18 cellular contexts compared by ENCODE assay signal in the genomic region with DNA sequence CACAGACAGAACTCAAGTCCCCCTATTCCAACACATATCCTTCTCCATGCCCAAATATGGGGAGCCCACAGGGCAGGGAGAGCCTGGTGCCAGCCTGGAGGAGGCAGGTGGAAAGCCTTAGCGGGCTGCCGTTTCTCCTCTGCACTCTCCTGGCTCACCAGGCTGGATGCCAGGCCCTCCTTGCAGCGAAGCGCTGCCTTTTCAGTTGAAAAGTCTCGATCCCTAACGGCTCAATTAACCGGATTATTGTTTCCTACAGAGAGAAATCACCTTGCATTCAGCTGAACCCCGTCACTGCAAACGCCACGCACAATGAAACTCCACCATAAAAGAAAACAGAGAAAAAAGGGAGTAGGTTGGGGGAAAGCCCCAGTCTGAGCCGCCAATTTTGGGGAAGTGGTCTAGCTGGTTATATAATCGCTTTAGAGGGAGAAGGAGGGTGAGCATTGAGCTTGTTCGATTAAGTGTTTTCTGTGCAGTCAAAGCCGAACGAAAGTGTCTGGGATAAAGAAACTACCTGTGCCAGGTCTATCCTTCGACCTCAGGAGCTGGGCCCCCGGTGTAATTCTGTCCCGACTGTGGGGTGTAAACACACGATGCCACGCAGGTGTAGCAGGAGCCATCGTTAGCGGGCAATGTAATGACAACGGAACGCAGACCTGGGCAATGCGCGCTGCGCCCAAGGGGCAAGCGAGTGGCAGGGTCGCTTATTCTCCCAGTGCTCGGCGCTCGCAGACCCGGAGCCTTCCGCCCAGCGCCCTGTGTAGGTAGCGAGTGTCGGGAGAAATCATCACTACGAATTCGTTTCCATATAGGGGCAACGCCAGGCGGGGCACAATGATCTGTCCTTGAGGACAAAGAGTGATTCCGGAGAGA. TPM values are rescaled to one million over a fixed set of nuclear protein-coding genes. Genes with fewer than 3 reads are reported as not detected.
A peak's percentile ranks its signal among the peaks of the same experiment; 100 is the strongest.
DNase-seq lines count a peak whose midpoint lies in the region; ATAC-seq and TF ChIP-seq lines count a peak whose summit lies in the region.
"Had no signal": no experiment of that assay in that cellular context is flagged by ENCODE, and none has a peak within 500 bp of the region (broad histone marks: within the 10 kb centered on the region; RNA-seq: fewer than 3 reads in every experiment).

No MANE protein-coding gene starts in this region.

- H3K27ac Mint-ChIP-seq in GM23338 = no peak overlapping the region
- H3K27ac Mint-ChIP-seq: CD8-positive, alpha-beta T cell had no signal

- H3K79me2 ChIP-seq in GM23338 (replicated peaks; ENCODE audit: insufficient read depth) (no peaks in the 10 kb centered on the region), OCI-LY3 (ENCODE audit: low read length) (no peaks in the 10 kb centered on the region)
- H3K79me2 ChIP-seq: parathyroid adenoma had no signal

- H3K36me3 Mint-ChIP-seq in GM23338 (ENCODE audit: low read depth) = no peaks in the 10 kb centered on the region; the same call in 2 of the 3 replicates
- H3K36me3 Mint-ChIP-seq: CD8-positive, alpha-beta T cell had no signal

- H3K36me3 ChIP-seq in GM23338 (ENCODE audit: insufficient read depth) (no peaks in the 10 kb centered on the region), OCI-LY3 (replicated peaks; ENCODE audit: low read depth, low read length) (no peaks in the 10 kb centered on the region), iPS-20b (ENCODE audit: insufficient read depth, low read depth, low read length) (no peaks in the 10 kb centered on the region)
- H3K36me3 ChIP-seq: thoracic aorta had no signal

- H3K27me3 ChIP-seq in GM23338 (ENCODE audit: insufficient read depth) (peaks cover 100% of the 10 kb centered on the region), OCI-LY3 (ENCODE audit: low read depth, low read length) (no peaks in the 10 kb centered on the region), iPS-20b (ENCODE audit: insufficient read depth, low read length) (peaks cover 100% of the 10 kb centered on the region)

- H3K4me1 ChIP-seq in GM23338 (ENCODE audit: insufficient read depth) = peaks cover 53% of the 10 kb centered on the region
- peaks cover 9% of the 10 kb centered on the region for H3K4me1 ChIP-seq in OCI-LY3 (ENCODE audit: low read length)
- peaks cover 16% of the 10 kb centered on the region for H3K4me1 ChIP-seq in iPS-20b (ENCODE audit: insufficient read depth, low read length)
- H3K4me1 ChIP-seq: parathyroid adenoma had no signal

- peaks cover 96% of the 10 kb centered on the region for H3K27me3 Mint-ChIP-seq in GM23338 (ENCODE audit: insufficient read depth, low read depth, poor library complexity)

- H3K4me3 Mint-ChIP-seq in GM23338 = peak overlapping the region; percentile 26
- H3K4me3 Mint-ChIP-seq: CD8-positive, alpha-beta T cell had no signal

- TF ChIP-seq CTCF in GM23338 (conservative IDR thresholded peaks at IDR 0.05; ENCODE audit: low read depth in 2 of 2) (no peak), OCI-LY3 (IDR thresholded peaks at IDR 0.05; ENCODE audit: low read depth, low read length) (no peak)

- H3K4me3 ChIP-seq in GM23338 (peak overlapping the region; percentile 48), OCI-LY3 (ENCODE audit: low read length) (no peak overlapping the region), iPS-20b (ENCODE audit: low read length) (peak overlapping the region; percentile 26; the same call in 1 of the 2 replicates)
- H3K4me3 ChIP-seq: A549, thoracic aorta had no signal

- no peaks in the 10 kb centered on the region for H3K9me3 ChIP-seq in OCI-LY3 (ENCODE audit: insufficient read depth, low read length)
- peaks cover 3% of the 10 kb centered on the region; the same call in 1 of the 2 replicates for H3K9me3 ChIP-seq in iPS-20b (ENCODE audit: insufficient read depth, low read depth, low read length)
- H3K9me3 ChIP-seq: A549, thoracic aorta had no signal

- 0 out of 2 replicates have a peak, but pooled peaks cover 14% of the 10 kb centered on the region for H3F3A ChIP-seq in GM23338 (replicated peaks; ENCODE audit: low read depth)

- H3K27ac ChIP-seq in GM23338 (ENCODE audit: low read depth) (no peak overlapping the region), OCI-LY3 (ENCODE audit: low read length) (no peak overlapping the region), iPS-20b (ENCODE audit: low read length) (no peak overlapping the region)
- H3K27ac ChIP-seq: A549, parathyroid adenoma, thoracic aorta had no signal

- ATAC-seq in GM23338 = no peak; the same call in 2 of the 3 replicates
- ATAC-seq: A549; CD8-positive, alpha-beta T cell had no signal

- DNase-seq in NCI-H2227 (lab: John Stamatoyannopoulos, UW; ENCODE audit: unreplicated experiment) (peak; percentile 27), NCI-H2227 treated with DMSO at 0.1 percent for 48 hours (lab: John Stamatoyannopoulos, UW) (no peak), GM23338 (ENCODE audit: low spot score) (peak; percentile 55), GDM1 (lab: John Stamatoyannopoulos, UW) (no peak)
- no peak for DNase-seq in stimulated activated CD8-positive, alpha-beta memory T cell treated with anti-CD3 and anti-CD28 coated beads, Interleukin-4, amount 100 ng/mL, for 48 hours
- DNase-seq in activated CD4-positive, CD25-positive, alpha-beta regulatory T cell (lab: John Stamatoyannopoulos, UW) = no peak
- DNase-seq: CD8-positive, alpha-beta T cell; midbrain; SHP77; stimulated activated CD4-positive, alpha-beta T cell treated with anti-CD3 and anti-CD28 coated beads, Interleukin-12 subunit alpha, Interleukin-12 subunit beta, amount 100 ng/mL, for 4 hours had no signal

- no peaks in the 10 kb centered on the region for H3K9me2 ChIP-seq in GM23338 (ENCODE audit: insufficient read depth)

- H4K20me1 ChIP-seq in GM23338 (replicated peaks; ENCODE audit: insufficient read depth) = peaks cover 22% of the 10 kb centered on the region
- H4K20me1 ChIP-seq in OCI-LY3 (ENCODE audit: insufficient read depth, low read length) = no peaks in the 10 kb centered on the region

- no peak overlapping the region for H3K9ac ChIP-seq in OCI-LY3 (ENCODE audit: low read length)
- no peak overlapping the region for H3K9ac ChIP-seq in iPS-20b (ENCODE audit: low read depth, low read length)
- H3K9ac ChIP-seq: parathyroid adenoma had no signal

- H3K4me2 ChIP-seq in GM23338 = peak overlapping the region; percentile 76
- H3K4me2 ChIP-seq in OCI-LY3 (ENCODE audit: low read length) = peak overlapping the region; percentile 29; the same call in 1 of the 2 replicates
- H3K4me2 ChIP-seq: A549 had no signal

- peaks cover 50% of the 10 kb centered on the region for H3K4me1 Mint-ChIP-seq in GM23338

- H3K9me3 Mint-ChIP-seq in GM23338 = peaks cover 3% of the 10 kb centered on the region; the same call in 1 of the 3 replicates
- H3K9me3 Mint-ChIP-seq: CD8-positive, alpha-beta T cell had no signal

- H2AFZ ChIP-seq in GM23338 (no peak overlapping the region), OCI-LY3 (ENCODE audit: low read depth, low read length) (no peak overlapping the region)
- H2AFZ ChIP-seq: parathyroid adenoma had no signal

TF ChIP-seq in GM23338, 12 proteins besides CTCF, POLR2A, EP300 and RAD21:
- TF ChIP-seq EZH2phosphoT487 (IDR thresholded peaks at IDR 0.05; ENCODE audit: unreplicated experiment) (peak; percentile 81), JUNB (IDR thresholded peaks at IDR 0.05; ENCODE audit: unreplicated experiment) (no peak), EZH2 (IDR thresholded peaks at IDR 0.05; ENCODE audit: low read depth, unreplicated experiment) (peak; percentile 99), POLR2AphosphoS5 (IDR thresholded peaks at IDR 0.05; ENCODE audit: low read depth) (no peak)

RNA-seq across cellular contexts. Expression of gene BARHL1, which starts 3.8 kb away (rescaled TPM):
- total RNA-seq in GM23338 (2014; rRNA removed; shearing (Covaris generic)) = not detected in 2 replicates
- not detected in 2 replicates for polyA plus RNA-seq in GM23338 (2016; fragmentation: Nextera tagmentation; extraction: Ambion mirVana)
- total RNA-seq: CD8-positive, alpha-beta T cell; dermis microvascular lymphatic vessel endothelial cell; M059J; NCI-H460; thoracic aorta had no signal
- polyA plus RNA-seq: A549 had no signal

Comparison
In these comparisons a context has a peak if more than half of its experiments do, and no peak if none do; other contexts are left out.
1. DNase-seq: peak in NCI-H2227 (single experiment) and GM23338 (single experiment); none in NCI-H2227 treated with DMSO at 0.1 percent for 48 hours (single experiment), stimulated activated CD8-positive, alpha-beta memory T cell treated with anti-CD3 and anti-CD28 coated beads, Interleukin-4, amount 100 ng/mL, for 48 hours (single experiment), activated CD4-positive, CD25-positive, alpha-beta regulatory T cell (0 of 4) and GDM1 (single experiment).